13 cellular contexts compared by ENCODE assay signal in genomic region chr16:67931712-67932461, GRCh38. TPM values are rescaled to one million over a fixed set of nuclear protein-coding genes. Genes with fewer than 3 reads are reported as not detected.
DNase-seq lines count a peak whose midpoint lies in the region; ATAC-seq and TF ChIP-seq lines count a peak whose summit lies in the region.
"Had no signal": no experiment of that assay in that cellular context is flagged by ENCODE, and none has a peak within 500 bp of the region (broad histone marks: within the 10 kb centered on the region; RNA-seq: fewer than 3 reads in every experiment).

Gene CTRL, minus strand, starts transcription at chr16:67931862. Its CDS starts 10 bp downstream, at chr16:67931852.

- WGBS in spleen, 5 donors, result 89 to 92% (median 91%) methylated on average over 12 to 15 of the region's 15 CpGs

- H3K4me1 ChIP-seq in CD4-positive, alpha-beta memory T cell (ENCODE audit: insufficient read depth, low read length), result peaks cover 19% of the 10 kb centered on the region
- H3K4me1 ChIP-seq in neutrophil (ENCODE audit: control insufficient read depth in 1 of 2, insufficient read depth in 1 of 2, low read depth in 1 of 2, low read length in 1 of 2) (peaks cover 10 to 16% of the 10 kb centered on the region in 2 experiments), spleen (peaks cover 10 to 50% (median 26%) of the 10 kb centered on the region in 6 donors)

- no peak within 1 kb of the TSS for H3K27ac ChIP-seq in CD4-positive, alpha-beta memory T cell (ENCODE audit: low read depth, low read length)
- H3K27ac ChIP-seq in neutrophil (peak within 1 kb of the TSS; percentile 18), spleen (peak within 1 kb of the TSS in 1 of 8 donors; percentile 30)
- H3K27ac ChIP-seq: gastroesophageal sphincter, testis had no signal

- intact Hi-C loops in CD4-positive, alpha-beta memory T cell (cut with micrococcal nuclease), result no loop called here
- intact Hi-C loops in spleen (cut with DNase I; ENCODE audit: low total_unique reads), result loop anchor here (10.0 kb wide), 1 partner anchor 87 kb away; the partner anchor contains the start of genes CENPT, NUTF2 and THAP11

- CTCF ChIA-PET in CD4-positive, alpha-beta memory T cell (lab: Charles Lee; ENCODE audit: partially characterized antibody), result interaction anchor here (0.7 to 5.3 kb wide), 8 partner anchors 9 to 411 kb away, joined by 3 to 30 read pairs (median 5); no protein-coding TSS in a partner anchor

- TF ChIP-seq POLR2A in spleen (IDR thresholded peaks at IDR 0.05), result no peak

- H3K36me3 Mint-ChIP-seq in CD4-positive, alpha-beta memory T cell, result peaks cover 15 to 50% of the 10 kb centered on the region in 2 donors
- peaks cover 46% of the 10 kb centered on the region for H3K36me3 Mint-ChIP-seq in central memory CD8-positive, alpha-beta T cell (ENCODE audit: insufficient read depth)

- no peak within 1 kb of the TSS for H3K4me3 Mint-ChIP-seq in CD4-positive, alpha-beta memory T cell
- no peak within 1 kb of the TSS for H3K4me3 Mint-ChIP-seq in central memory CD8-positive, alpha-beta T cell

- ATAC-seq in central memory CD8-positive, alpha-beta T cell (replicated peaks; ENCODE audit: extremely low read depth, poor library complexity, severe bottlenecking), result no peak
- ATAC-seq in HG03442 (IDR thresholded peaks at IDR 0.05; ENCODE audit: unreplicated experiment), result no peak
- ATAC-seq in HG03469 (IDR thresholded peaks at IDR 0.05; ENCODE audit: unreplicated experiment), result no peak
- ATAC-seq: gastroesophageal sphincter had no signal

- no peak for DNase-seq in CD4-positive, alpha-beta memory T cell
- no peak for DNase-seq in HFF-Myc (ENCODE audit: extremely low read depth, low read depth)
- no peak for DNase-seq in central memory CD8-positive, alpha-beta T cell (ENCODE audit: low spot score in 2 of 2)
- no peak for DNase-seq in spleen
- DNase-seq: activated CD4-positive, alpha-beta T cell treated with anti-CD3 and anti-CD28 coated beads for 1 hour; activated naive CD4-positive, alpha-beta T cell; DMS 273 treated with DMSO at 0.1 percent for 48 hours; MM.1S; testis had no signal

- peaks cover 56% of the 10 kb centered on the region for H3K36me3 ChIP-seq in CD4-positive, alpha-beta memory T cell (ENCODE audit: insufficient read depth, low read length)
- H3K36me3 ChIP-seq in neutrophil, result peaks cover 82% of the 10 kb centered on the region
- H3K36me3 ChIP-seq in spleen, result peaks cover 0 to 87% (median 61%) of the 10 kb centered on the region in 6 donors

- H3K4me1 Mint-ChIP-seq in CD4-positive, alpha-beta memory T cell, result peaks cover 11 to 36% (median 26%) of the 10 kb centered on the region in 4 donors
- peaks cover 23% of the 10 kb centered on the region for H3K4me1 Mint-ChIP-seq in central memory CD8-positive, alpha-beta T cell

- peak; percentile 20 for TF ChIP-seq CTCF in HFF-Myc (IDR thresholded peaks at IDR 0.05; ENCODE audit: low read depth, low read length, missing control alignments)
- TF ChIP-seq CTCF in neutrophil (IDR thresholded peaks at IDR 0.05), result no peak
- no peak for TF ChIP-seq CTCF in spleen (IDR thresholded peaks at IDR 0.05 in 8 of 11, conservative IDR thresholded peaks at IDR 0.05 in 3 of 11)

- H3K27ac Mint-ChIP-seq in CD4-positive, alpha-beta memory T cell, result peak within 1 kb of the TSS in 6 of 7 donors; percentile 46 to 53 (median 47)
- H3K27ac Mint-ChIP-seq in central memory CD8-positive, alpha-beta T cell (ENCODE audit: low read depth), result peak within 1 kb of the TSS; percentile 61

- POLR2A ChIA-PET in CD4-positive, alpha-beta memory T cell (lab: Charles Lee; ENCODE audit: partially characterized antibody), result interaction anchor here (1.0 to 2.4 kb wide), 6 partner anchors 11 to 115 kb away, joined by 3 to 11 read pairs (median 4); partner anchors contain the start of gene PSKH1

- no peak within 1 kb of the TSS for H3K4me3 ChIP-seq in CD4-positive, alpha-beta memory T cell (ENCODE audit: low read length in 2 of 2)
- H3K4me3 ChIP-seq in HFF-Myc (replicated peaks; ENCODE audit: low read depth, low read length) (no peak within 1 kb of the TSS), neutrophil (ENCODE audit: low read depth in 1 of 2, low read length in 1 of 2) (no peak within 1 kb of the TSS), spleen (no peak within 1 kb of the TSS)
- H3K4me3 ChIP-seq: gastroesophageal sphincter, testis had no signal

- H3K27me3 ChIP-seq in CD4-positive, alpha-beta memory T cell (ENCODE audit: insufficient read depth, low read length), result no peaks in the 10 kb centered on the region
- H3K27me3 ChIP-seq in neutrophil (no peaks in the 10 kb centered on the region), spleen (replicated peaks in 1 of 7) (no peaks in the 10 kb centered on the region)
- H3K27me3 ChIP-seq: gastroesophageal sphincter, testis had no signal

- no peaks in the 10 kb centered on the region for H3K9me3 ChIP-seq in CD4-positive, alpha-beta memory T cell (ENCODE audit: control insufficient read depth in 1 of 2, low read length in 2 of 2)
- H3K9me3 ChIP-seq in neutrophil, result no peaks in the 10 kb centered on the region
- H3K9me3 ChIP-seq in spleen, result no peaks in the 10 kb centered on the region
- H3K9me3 ChIP-seq: gastroesophageal sphincter, testis had no signal

- no peaks in the 10 kb centered on the region for H3K27me3 Mint-ChIP-seq in CD4-positive, alpha-beta memory T cell
- no peaks in the 10 kb centered on the region for H3K27me3 Mint-ChIP-seq in central memory CD8-positive, alpha-beta T cell

- H3K9me3 Mint-ChIP-seq in CD4-positive, alpha-beta memory T cell, result peaks cover 0 to 3% (median 0%) of the 10 kb centered on the region in 8 donors
- no peaks in the 10 kb centered on the region for H3K9me3 Mint-ChIP-seq in central memory CD8-positive, alpha-beta T cell

RNA-seq across cellular contexts. Expression of gene CTRL, which starts in this region (rescaled TPM):
- 1 to 10 TPM; 5.1 to 8.6 TPM for total RNA-seq in CD4-positive, alpha-beta memory T cell
- polyA plus RNA-seq in CD4-positive, alpha-beta memory T cell, result 1 to 10 TPM in 1 of 2 donors, under 1 TPM in 1; 0.41 to 1.8 TPM
- total RNA-seq in spleen, result 1 to 10 TPM; 2.0 to 8.5 (median 4.6) TPM
- polyA plus RNA-seq in spleen, result 10 to 100 TPM in 1 of 3 donors, 1 to 10 TPM in 2; 2.7 to 10.3 (median 4.8) TPM
